Comparison of ENCODE assay signal across 17 cellular contexts in the genomic region with DNA sequence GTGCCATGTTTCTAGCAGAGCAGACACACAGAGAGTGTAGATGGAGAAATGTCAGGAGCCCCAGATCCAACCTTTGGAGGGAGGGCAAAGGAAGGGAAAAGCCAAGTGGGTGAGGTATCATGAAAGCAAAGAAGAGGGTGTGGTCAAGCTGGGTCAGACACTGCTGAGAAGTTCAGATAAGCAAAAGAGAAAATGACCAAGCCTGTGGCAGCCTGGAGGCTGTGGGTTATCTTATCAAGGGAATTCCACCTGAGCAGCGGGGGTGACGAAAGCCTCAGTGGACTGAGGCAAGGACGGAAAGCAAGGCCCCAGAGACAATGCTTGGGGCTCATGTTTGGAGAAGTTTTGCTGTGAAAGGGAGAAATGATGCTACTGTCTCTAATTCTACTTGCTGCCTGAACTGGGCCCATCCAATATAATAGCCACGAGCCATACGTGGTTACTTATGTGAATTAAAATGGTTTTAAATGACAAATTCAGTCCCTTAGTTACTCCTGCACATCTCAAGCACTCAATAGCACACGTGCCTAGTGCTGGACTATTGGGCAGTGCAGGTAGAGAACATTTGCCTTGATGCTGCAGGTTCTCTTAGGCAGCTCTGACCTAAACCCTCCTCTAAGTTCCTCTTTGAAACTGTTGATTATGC.
"Had no signal": no experiment of that assay in that cellular context is flagged by ENCODE, and none has a peak within 500 bp of the region (broad histone marks: within the 10 kb centered on the region; RNA-seq: fewer than 3 reads in every experiment).

No MANE protein-coding gene starts in this region.

- H3K27ac ChIP-seq: cardiac muscle cell had no signal

- H3K36me3 ChIP-seq: cardiac muscle cell had no signal

- ATAC-seq: WTC11 had no signal

- H3K27me3 ChIP-seq: cardiac muscle cell had no signal

- DNase-seq: activated CD4-positive, alpha-beta memory T cell treated with anti-CD3 and anti-CD28 coated beads for 36 hours; activated CD4-positive, alpha-beta T cell treated with anti-CD3 and anti-CD28 coated beads for 4 hours; activated naive CD4-positive, alpha-beta T cell treated with Interleukin-2 at 50 U/mL for 16 hours; activated naive CD8-positive, alpha-beta T cell treated with anti-CD3 and anti-CD28 coated beads, Interleukin-2, amount 10 ng/mL, durations not matched to agents 7 days and 5 days; activated T-cell treated with anti-CD3 and anti-CD28 coated beads, Interleukin-2, amount 50 U/mL, for 24 hours; amygdala; dermis blood vessel endothelial cell; foreskin fibroblast; islet precursor cell; nucleus accumbens; posterior cingulate gyrus; stimulated activated CD4-positive, alpha-beta T cell treated with anti-CD3 and anti-CD28 coated beads, Interleukin-1b, Interleukin-23, amount 100 ng/mL, for 48 hours; stimulated activated CD8-positive, alpha-beta memory T cell treated with anti-CD3 and anti-CD28 coated beads, Interleukin-4, amount 100 ng/mL, for 48 hours; stimulated activated naive CD4-positive, alpha-beta T cell treated with Interleukin-2 at 50 U/mL for 16 hours had no signal

- H3K4me3 ChIP-seq: cardiac muscle cell, lung had no signal
